19 cellular contexts compared by ENCODE assay signal in the genomic region with DNA sequence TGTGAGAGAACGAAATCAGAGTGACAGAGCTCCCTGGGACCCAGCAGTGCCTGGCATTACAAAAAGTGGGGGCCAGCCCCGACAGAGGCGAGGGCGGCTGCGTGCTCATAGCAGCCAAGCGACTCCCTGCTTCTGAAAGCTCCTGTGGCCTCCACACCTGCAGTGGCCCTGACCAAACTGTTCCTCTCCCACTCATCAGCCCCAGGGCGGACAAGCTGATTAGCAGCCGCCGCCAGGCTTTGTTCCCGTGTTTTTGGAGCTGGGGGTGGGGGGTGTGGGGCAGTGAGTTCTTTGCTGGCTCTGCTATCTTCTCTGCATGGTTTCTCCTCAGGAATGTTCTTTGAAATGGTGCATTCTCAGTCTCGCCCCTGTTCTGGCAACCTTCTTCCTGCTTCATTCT. TPM values are rescaled to one million over a fixed set of nuclear protein-coding genes. Genes with fewer than 3 reads are reported as not detected.
"Had no signal": no experiment of that assay in that cellular context is flagged by ENCODE, and none has a peak within 500 bp of the region (broad histone marks: within the 10 kb centered on the region; RNA-seq: fewer than 3 reads in every experiment).

No MANE protein-coding gene starts in this region.

- DNase-seq: activated CD4-positive, alpha-beta T cell treated with anti-CD3 and anti-CD28 coated beads, Interleukin-2, amount 50 U/mL, for 1 hour; activated CD8-positive, alpha-beta memory T cell treated with anti-CD3 and anti-CD28 coated beads for 24 hours; activated naive CD4-positive, alpha-beta T cell; aorta; gastrocnemius medialis; heart left ventricle; mesenchymal stem cell; natural killer cell; occipital lobe; right lobe of liver; stimulated activated CD4-positive, alpha-beta T cell treated with anti-CD3 and anti-CD28 coated beads, Interleukin-4, amount 100 ng/mL, for 4 hours; stimulated activated CD8-positive, alpha-beta memory T cell treated with anti-CD3 and anti-CD28 coated beads, Interleukin-4, amount 100 ng/mL, for 48 hours; stimulated activated naive CD4-positive, alpha-beta T cell treated with Interleukin-2 at 50 U/mL for 16 hours; trophoblast cell had no signal

- H3K4me1 Mint-ChIP-seq: natural killer cell had no signal

- H3K4me3 ChIP-seq: gastrocnemius medialis, heart left ventricle, prostate gland, right lobe of liver, smooth muscle cell had no signal

- H3K9me3 Mint-ChIP-seq: dendritic cell treated with granulocyte-macrophage colony-stimulating factor and Interleukin-4, amounts not matched to agents 40 ng/mL and 50 ng/mL, for 4 days; natural killer cell had no signal

- H3K27me3 Mint-ChIP-seq: dendritic cell treated with granulocyte-macrophage colony-stimulating factor and Interleukin-4, amounts not matched to agents 40 ng/mL and 50 ng/mL, for 4 days had no signal

- H3K27me3 ChIP-seq: heart left ventricle, right lobe of liver had no signal

- H3K36me3 ChIP-seq: gastrocnemius medialis, prostate gland had no signal

- H3K27ac Mint-ChIP-seq: dendritic cell treated with granulocyte-macrophage colony-stimulating factor and Interleukin-4, amounts not matched to agents 40 ng/mL and 50 ng/mL, for 4 days; natural killer cell had no signal

- ATAC-seq: gastrocnemius medialis, natural killer cell, right lobe of liver had no signal

- H3K4me3 Mint-ChIP-seq: dendritic cell treated with granulocyte-macrophage colony-stimulating factor and Interleukin-4, amounts not matched to agents 40 ng/mL and 50 ng/mL, for 4 days; natural killer cell had no signal

RNA-seq across cellular contexts. Expression of a gene that starts 58.0 kb away (rescaled TPM):
- total RNA-seq: bronchial epithelial cell; smooth muscle cell; T-helper 2 cell treated with Interferon-gamma antibody and Interleukin-4, amounts not matched to agents 100 ng/mL and 5 ng/mL, for 36 hours had no signal
